1 cellular context compared by ENCODE assay signal in genomic region chrX:153971124-153971631, GRCh38.
TF ChIP-seq lines count a peak whose summit lies in the region.

No MANE protein-coding gene starts in this region.

TF ChIP-seq in GM12878, 131 proteins besides CTCF, POLR2A, EP300 and RAD21 (continues in another document):
- TF ChIP-seq CREB1 (IDR thresholded peaks at IDR 0.05; ENCODE audit: low read depth) (peak; percentile 45; the same call in 1 of the 2 replicates), YY1 (IDR thresholded peaks at IDR 0.05; ENCODE audit: low read depth, low read length) (no peak; the same call in none of the 2 replicates), CREM (IDR thresholded peaks at IDR 0.05; ENCODE audit: low read depth) (peak; percentile 43; the same call in 1 of the 2 replicates), KDM1A (IDR thresholded peaks at IDR 0.05; ENCODE audit: borderline replicate concordance) (no peak), SPI1 (IDR thresholded peaks at IDR 0.05; ENCODE audit: borderline replicate concordance, insufficient read depth, low read depth, low read length) (no peak), TCF3 (IDR thresholded peaks at IDR 0.05; ENCODE audit: borderline replicate concordance, insufficient read depth, low read depth, low read length) (no peak), MAX (IDR thresholded peaks at IDR 0.05; ENCODE audit: low read depth, low read length) (no peak), E2F4 (IDR thresholded peaks at IDR 0.05; ENCODE audit: low read depth, low read length) (no peak), STAT3 (IDR thresholded peaks at IDR 0.05; ENCODE audit: low read depth, low read length) (no peak), CHD2 (IDR thresholded peaks at IDR 0.05; ENCODE audit: borderline replicate concordance, low read depth, low read length) (peak; percentile 74), BACH1 (IDR thresholded peaks at IDR 0.05; ENCODE audit: borderline replicate concordance) (peak; percentile 9; the same call in 1 of the 2 replicates), SIN3A (IDR thresholded peaks at IDR 0.05; ENCODE audit: low read depth, low read length) (no peak), RB1 (IDR thresholded peaks at IDR 0.05; ENCODE audit: borderline replicate concordance) (no peak), EGR1 (IDR thresholded peaks at IDR 0.05; ENCODE audit: borderline replicate concordance in 1 of 2, low read depth in 2 of 2, low read length in 2 of 2) (0 out of 3 replicates have a peak, but pooled peaks of 1 of the 2 experiments have one; percentile 46), PRDM15 (CRISPR knock-in tag; IDR thresholded peaks at IDR 0.05) (no peak), E4F1 (IDR thresholded peaks at IDR 0.05; ENCODE audit: borderline replicate concordance, partially characterized antibody) (peak; percentile 40), SIX5 (IDR thresholded peaks at IDR 0.05; ENCODE audit: low read depth, low read length, severe bottlenecking) (peak; percentile 49), RBBP5 (conservative IDR thresholded peaks at IDR 0.05) (no peak), ETV6 (conservative IDR thresholded peaks at IDR 0.05 in 1 of 2, IDR thresholded peaks at IDR 0.05 in 1 of 2; ENCODE audit: borderline replicate concordance in 1 of 2, low read depth in 1 of 2) (no peak), CBX5 (IDR thresholded peaks at IDR 0.05; ENCODE audit: low read depth) (no peak), ZSCAN29 (IDR thresholded peaks at IDR 0.05) (no peak), CHD1 (IDR thresholded peaks at IDR 0.05; ENCODE audit: low read depth, low read length) (no peak), BRCA1 (IDR thresholded peaks at IDR 0.05; ENCODE audit: low read depth, low read length) (no peak), HDAC6 (IDR thresholded peaks at IDR 0.05; ENCODE audit: unreplicated experiment) (no peak), SRF (IDR thresholded peaks at IDR 0.05; ENCODE audit: low read depth in 2 of 2, low read length in 2 of 2) (0 out of 4 replicates have a peak, but pooled peaks of 1 of the 2 experiments have one; percentile 26), NR2C2 (IDR thresholded peaks at IDR 0.05; ENCODE audit: borderline replicate concordance, control insufficient read depth, insufficient read length, low read depth) (no peak), ESRRA (IDR thresholded peaks at IDR 0.05; ENCODE audit: low read length) (no peak), RFX5 (IDR thresholded peaks at IDR 0.05; ENCODE audit: low read depth, low read length) (no peak), CHD4 (IDR thresholded peaks at IDR 0.05) (no peak), SUZ12 (IDR thresholded peaks at IDR 0.05; ENCODE audit: unreplicated experiment) (no peak), NFXL1 (IDR thresholded peaks at IDR 0.05; ENCODE audit: borderline replicate concordance) (no peak), ZZZ3 (IDR thresholded peaks at IDR 0.05; ENCODE audit: control insufficient read depth, insufficient read length, low read depth) (no peak), CEBPB (IDR thresholded peaks at IDR 0.05; ENCODE audit: borderline replicate concordance in 1 of 2, low read depth in 2 of 2, low read length in 2 of 2) (no peak), ASH2L (IDR thresholded peaks at IDR 0.05; ENCODE audit: borderline replicate concordance, low read depth) (no peak), MTA2 (IDR thresholded peaks at IDR 0.05; ENCODE audit: low read depth) (no peak), GABPA (IDR thresholded peaks at IDR 0.05; ENCODE audit: low read depth) (peak; percentile 87), IKZF2 (IDR thresholded peaks at IDR 0.05) (no peak), EED (IDR thresholded peaks at IDR 0.05; ENCODE audit: low read depth) (no peak), PAX5 (IDR thresholded peaks at IDR 0.05; ENCODE audit: borderline replicate concordance, low read depth, low read length) (no peak; the same call in 1 of the 2 replicates), ZNF24 (IDR thresholded peaks at IDR 0.05) (no peak), PML (IDR thresholded peaks at IDR 0.05; ENCODE audit: low read length) (no peak), FOXM1 (IDR thresholded peaks at IDR 0.05; ENCODE audit: low read depth, low read length) (no peak), PAX8 (IDR thresholded peaks at IDR 0.05) (no peak), MYB (IDR thresholded peaks at IDR 0.05; ENCODE audit: borderline replicate concordance, low read depth, low read length) (no peak), HSF1 (IDR thresholded peaks at IDR 0.05; ENCODE audit: low read depth, low read length) (no peak), NRF1 (conservative IDR thresholded peaks at IDR 0.05; ENCODE audit: low read depth, low read length) (no peak), FOS (IDR thresholded peaks at IDR 0.05; ENCODE audit: borderline replicate concordance, extremely low read depth, insufficient read length) (no peak), DPF2 (IDR thresholded peaks at IDR 0.05) (no peak; the same call in 1 of the 2 replicates)
- TF ChIP-seq, protein P1, sequence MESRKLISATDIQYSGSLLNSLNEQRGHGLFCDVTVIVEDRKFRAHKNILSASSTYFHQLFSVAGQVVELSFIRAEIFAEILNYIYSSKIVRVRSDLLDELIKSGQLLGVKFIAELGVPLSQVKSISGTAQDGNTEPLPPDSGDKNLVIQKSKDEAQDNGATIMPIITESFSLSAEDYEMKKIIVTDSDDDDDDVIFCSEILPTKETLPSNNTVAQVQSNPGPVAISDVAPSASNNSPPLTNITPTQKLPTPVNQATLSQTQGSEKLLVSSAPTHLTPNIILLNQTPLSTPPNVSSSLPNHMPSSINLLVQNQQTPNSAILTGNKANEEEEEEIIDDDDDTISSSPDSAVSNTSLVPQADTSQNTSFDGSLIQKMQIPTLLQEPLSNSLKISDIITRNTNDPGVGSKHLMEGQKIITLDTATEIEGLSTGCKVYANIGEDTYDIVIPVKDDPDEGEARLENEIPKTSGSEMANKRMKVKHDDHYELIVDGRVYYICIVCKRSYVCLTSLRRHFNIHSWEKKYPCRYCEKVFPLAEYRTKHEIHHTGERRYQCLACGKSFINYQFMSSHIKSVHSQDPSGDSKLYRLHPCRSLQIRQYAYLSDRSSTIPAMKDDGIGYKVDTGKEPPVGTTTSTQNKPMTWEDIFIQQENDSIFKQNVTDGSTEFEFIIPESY (IDR thresholded peaks at IDR 0.05) = no peak
- TF ChIP-seq, protein P2, sequence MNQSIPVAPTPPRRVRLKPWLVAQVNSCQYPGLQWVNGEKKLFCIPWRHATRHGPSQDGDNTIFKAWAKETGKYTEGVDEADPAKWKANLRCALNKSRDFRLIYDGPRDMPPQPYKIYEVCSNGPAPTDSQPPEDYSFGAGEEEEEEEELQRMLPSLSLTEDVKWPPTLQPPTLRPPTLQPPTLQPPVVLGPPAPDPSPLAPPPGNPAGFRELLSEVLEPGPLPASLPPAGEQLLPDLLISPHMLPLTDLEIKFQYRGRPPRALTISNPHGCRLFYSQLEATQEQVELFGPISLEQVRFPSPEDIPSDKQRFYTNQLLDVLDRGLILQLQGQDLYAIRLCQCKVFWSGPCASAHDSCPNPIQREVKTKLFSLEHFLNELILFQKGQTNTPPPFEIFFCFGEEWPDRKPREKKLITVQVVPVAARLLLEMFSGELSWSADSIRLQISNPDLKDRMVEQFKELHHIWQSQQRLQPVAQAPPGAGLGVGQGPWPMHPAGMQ (IDR thresholded peaks at IDR 0.05; ENCODE audit: borderline replicate concordance) = no peak
- TF ChIP-seq, protein P3, sequence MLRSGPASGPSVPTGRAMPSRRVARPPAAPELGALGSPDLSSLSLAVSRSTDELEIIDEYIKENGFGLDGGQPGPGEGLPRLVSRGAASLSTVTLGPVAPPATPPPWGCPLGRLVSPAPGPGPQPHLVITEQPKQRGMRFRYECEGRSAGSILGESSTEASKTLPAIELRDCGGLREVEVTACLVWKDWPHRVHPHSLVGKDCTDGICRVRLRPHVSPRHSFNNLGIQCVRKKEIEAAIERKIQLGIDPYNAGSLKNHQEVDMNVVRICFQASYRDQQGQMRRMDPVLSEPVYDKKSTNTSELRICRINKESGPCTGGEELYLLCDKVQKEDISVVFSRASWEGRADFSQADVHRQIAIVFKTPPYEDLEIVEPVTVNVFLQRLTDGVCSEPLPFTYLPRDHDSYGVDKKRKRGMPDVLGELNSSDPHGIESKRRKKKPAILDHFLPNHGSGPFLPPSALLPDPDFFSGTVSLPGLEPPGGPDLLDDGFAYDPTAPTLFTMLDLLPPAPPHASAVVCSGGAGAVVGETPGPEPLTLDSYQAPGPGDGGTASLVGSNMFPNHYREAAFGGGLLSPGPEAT (IDR thresholded peaks at IDR 0.05; ENCODE audit: low read depth) = peak; percentile 43
- TF ChIP-seq, protein P4, sequence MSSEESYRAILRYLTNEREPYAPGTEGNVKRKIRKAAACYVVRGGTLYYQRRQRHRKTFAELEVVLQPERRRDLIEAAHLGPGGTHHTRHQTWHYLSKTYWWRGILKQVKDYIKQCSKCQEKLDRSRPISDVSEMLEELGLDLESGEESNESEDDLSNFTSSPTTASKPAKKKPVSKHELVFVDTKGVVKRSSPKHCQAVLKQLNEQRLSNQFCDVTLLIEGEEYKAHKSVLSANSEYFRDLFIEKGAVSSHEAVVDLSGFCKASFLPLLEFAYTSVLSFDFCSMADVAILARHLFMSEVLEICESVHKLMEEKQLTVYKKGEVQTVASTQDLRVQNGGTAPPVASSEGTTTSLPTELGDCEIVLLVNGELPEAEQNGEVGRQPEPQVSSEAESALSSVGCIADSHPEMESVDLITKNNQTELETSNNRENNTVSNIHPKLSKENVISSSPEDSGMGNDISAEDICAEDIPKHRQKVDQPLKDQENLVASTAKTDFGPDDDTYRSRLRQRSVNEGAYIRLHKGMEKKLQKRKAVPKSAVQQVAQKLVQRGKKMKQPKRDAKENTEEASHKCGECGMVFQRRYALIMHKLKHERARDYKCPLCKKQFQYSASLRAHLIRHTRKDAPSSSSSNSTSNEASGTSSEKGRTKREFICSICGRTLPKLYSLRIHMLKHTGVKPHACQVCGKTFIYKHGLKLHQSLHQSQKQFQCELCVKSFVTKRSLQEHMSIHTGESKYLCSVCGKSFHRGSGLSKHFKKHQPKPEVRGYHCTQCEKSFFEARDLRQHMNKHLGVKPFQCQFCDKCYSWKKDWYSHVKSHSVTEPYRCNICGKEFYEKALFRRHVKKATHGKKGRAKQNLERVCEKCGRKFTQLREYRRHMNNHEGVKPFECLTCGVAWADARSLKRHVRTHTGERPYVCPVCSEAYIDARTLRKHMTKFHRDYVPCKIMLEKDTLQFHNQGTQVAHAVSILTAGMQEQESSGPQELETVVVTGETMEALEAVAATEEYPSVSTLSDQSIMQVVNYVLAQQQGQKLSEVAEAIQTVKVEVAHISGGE (CRISPR knock-in tag; IDR thresholded peaks at IDR 0.05) = peak; percentile 75
